8 cellular contexts compared by ENCODE assay signal in the genomic region with DNA sequence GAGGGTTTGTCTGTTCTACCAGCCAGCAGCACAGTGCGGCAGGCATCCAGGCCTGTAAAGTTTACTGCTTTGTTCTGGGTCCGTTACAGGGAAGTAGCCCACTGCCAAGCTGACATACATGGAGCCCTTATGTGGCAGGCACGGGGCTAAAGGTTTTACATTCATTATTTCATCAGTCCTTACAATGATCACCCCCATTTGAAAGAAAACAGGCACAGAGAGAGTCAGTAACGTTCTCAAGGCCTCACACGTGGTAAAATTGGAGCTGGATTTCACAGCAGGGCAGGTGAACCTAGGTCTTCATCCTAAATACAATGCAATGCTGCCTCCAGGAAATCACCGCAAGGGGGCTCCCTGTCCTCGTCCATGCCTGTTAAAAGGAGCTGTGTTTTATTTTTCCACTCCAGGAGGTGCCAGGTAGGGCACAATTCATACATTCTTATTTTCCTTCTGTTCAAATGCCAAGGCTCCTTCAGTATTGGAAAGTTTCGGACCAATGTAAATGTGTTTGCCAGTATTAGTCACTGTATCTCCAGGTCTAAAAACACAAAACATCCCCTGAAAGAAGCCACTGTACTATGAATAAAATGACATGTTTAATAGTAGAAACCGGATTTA.
A peak's percentile ranks its signal among the peaks of the same experiment; 100 is the strongest.
DNase-seq lines count a peak whose midpoint lies in the region; ATAC-seq and TF ChIP-seq lines count a peak whose summit lies in the region.

No MANE protein-coding gene starts in this region.

- TF ChIP-seq CTCF in GM06990 (IDR thresholded peaks at IDR 0.05; ENCODE audit: insufficient read depth, low read length, poor library complexity, severe bottlenecking) (peak; percentile 85), HFF-Myc (IDR thresholded peaks at IDR 0.05; ENCODE audit: low read depth, low read length, missing control alignments) (peak; percentile 71)

- no peak overlapping the region for H3K4me3 ChIP-seq in GM06990 (replicated peaks; ENCODE audit: low read depth, low read length)
- no peak overlapping the region for H3K4me3 ChIP-seq in HFF-Myc (replicated peaks; ENCODE audit: low read depth, low read length)

- H3K4me1 Mint-ChIP-seq in activated naive CD8-positive, alpha-beta T cell treated with anti-CD3 and anti-CD28 coated beads, Interleukin-2, amount 10 ng/mL, durations not matched to agents 7 days and 5 days: no peaks in the 10 kb centered on the region

- peak; percentile 3 for DNase-seq in GM06990 (ENCODE audit: extremely low read depth, insufficient read length)
- peak; percentile 14 for DNase-seq in HFF-Myc (ENCODE audit: extremely low read depth, low read depth)
- peak; percentile 2 for DNase-seq in NCI-H526 treated with DMSO at 0.1 percent for 48 hours (lab: John Stamatoyannopoulos, UW)
- DNase-seq in activated naive CD8-positive, alpha-beta T cell treated with anti-CD3 and anti-CD28 coated beads, Interleukin-2, amount 10 ng/mL, durations not matched to agents 7 days and 5 days: peak; percentile 40
- DNase-seq in left ventricle myocardium superior: peak; percentile 83
- DNase-seq in sciatic nerve (ENCODE audit: low spot score): peak; percentile 85

- H3K36me3 ChIP-seq in GM06990 (ENCODE audit: control insufficient read depth, insufficient read depth, low read length): no peaks in the 10 kb centered on the region

- no peak overlapping the region for H3K27ac Mint-ChIP-seq in activated naive CD8-positive, alpha-beta T cell treated with anti-CD3 and anti-CD28 coated beads, Interleukin-2, amount 10 ng/mL, durations not matched to agents 7 days and 5 days

- POLR2A ChIA-PET in activated naive CD8-positive, alpha-beta T cell treated with anti-CD3 and anti-CD28 coated beads, Interleukin-2, amount 10 ng/mL, durations not matched to agents 7 days and 5 days (lab: Charles Lee): no interaction called here

- no peaks in the 10 kb centered on the region for H3K36me3 Mint-ChIP-seq in activated naive CD8-positive, alpha-beta T cell treated with anti-CD3 and anti-CD28 coated beads, Interleukin-2, amount 10 ng/mL, durations not matched to agents 7 days and 5 days

- no peak for ATAC-seq in activated naive CD8-positive, alpha-beta T cell treated with anti-CD3 and anti-CD28 coated beads, Interleukin-2, amount 10 ng/mL, durations not matched to agents 7 days and 5 days (ENCODE audit: low read depth)
- peak; percentile 80 for ATAC-seq in left ventricle myocardium superior
- peak; percentile 73 for ATAC-seq in sciatic nerve
- ATAC-seq in HG03045 (IDR thresholded peaks at IDR 0.05; ENCODE audit: unreplicated experiment): no peak
- ATAC-seq in HG03039 (IDR thresholded peaks at IDR 0.05; ENCODE audit: unreplicated experiment): no peak

- no peak overlapping the region for H3K4me3 Mint-ChIP-seq in activated naive CD8-positive, alpha-beta T cell treated with anti-CD3 and anti-CD28 coated beads, Interleukin-2, amount 10 ng/mL, durations not matched to agents 7 days and 5 days

- H3K27me3 Mint-ChIP-seq in activated naive CD8-positive, alpha-beta T cell treated with anti-CD3 and anti-CD28 coated beads, Interleukin-2, amount 10 ng/mL, durations not matched to agents 7 days and 5 days: peaks cover 19% of the 10 kb centered on the region

- no peaks in the 10 kb centered on the region; the same call in 1 of the 2 replicates for H3K27me3 ChIP-seq in GM06990 (replicated peaks; ENCODE audit: control insufficient read depth, insufficient read depth, low read length)

- intact Hi-C loops in left ventricle myocardium superior (cut with micrococcal nuclease): loop anchor here (5.0 to 10.0 kb wide), 2 partner anchors 236 to 339 kb away; no protein-coding TSS in a partner anchor
- intact Hi-C loops in sciatic nerve (cut with DNase I): no loop called here

- no peaks in the 10 kb centered on the region for H3K9me3 Mint-ChIP-seq in activated naive CD8-positive, alpha-beta T cell treated with anti-CD3 and anti-CD28 coated beads, Interleukin-2, amount 10 ng/mL, durations not matched to agents 7 days and 5 days

Comparison
In these comparisons a context has a peak if more than half of its experiments do, and no peak if none do; other contexts are left out.
1. DNase-seq: peak in every context shown above with its lines; median percentile 85 in sciatic nerve; 83 in left ventricle myocardium superior; 40 in activated naive CD8-positive, alpha-beta T cell treated with anti-CD3 and anti-CD28 coated beads, Interleukin-2, amount 10 ng/mL, durations not matched to agents 7 days and 5 days; 14 in HFF-Myc; 3 in GM06990; 2 in NCI-H526 treated with DMSO at 0.1 percent for 48 hours.
2. ATAC-seq: peak in left ventricle myocardium superior (single experiment) and sciatic nerve (single experiment); none in activated naive CD8-positive, alpha-beta T cell treated with anti-CD3 and anti-CD28 coated beads, Interleukin-2, amount 10 ng/mL, durations not matched to agents 7 days and 5 days (single experiment), HG03045 (single experiment) and HG03039 (single experiment).